ENCODE assay signal across 10 cellular contexts in genomic region chr6:6331393-6331792, GRCh38. TPM values are rescaled to one million over a fixed set of nuclear protein-coding genes. Genes with fewer than 3 reads are reported as not detected.
DNase-seq lines count a peak whose midpoint lies in the region; ATAC-seq and TF ChIP-seq lines count a peak whose summit lies in the region.
"Had no signal": no experiment of that assay in that cellular context is flagged by ENCODE, and none has a peak within 500 bp of the region (broad histone marks: within the 10 kb centered on the region; RNA-seq: fewer than 3 reads in every experiment).

No MANE protein-coding gene starts in this region.

- no peaks in the 10 kb centered on the region for H3K9me3 ChIP-seq in cardiac muscle cell (ENCODE audit: low read depth)
- H3K9me3 ChIP-seq in right cardiac atrium (ENCODE audit: control insufficient read depth, low read length): no peaks in the 10 kb centered on the region
- peaks cover 11% of the 10 kb centered on the region for H3K9me3 ChIP-seq in OCI-LY7 (ENCODE audit: low read length)
- H3K9me3 ChIP-seq: prostate gland, thyroid gland had no signal

- peak overlapping the region; percentile 34; the same call in 1 of the 2 replicates for H2AFZ ChIP-seq in OCI-LY7 (ENCODE audit: low read length)

- H4K20me1 ChIP-seq in OCI-LY7 (ENCODE audit: insufficient read depth, low read length): no peaks in the 10 kb centered on the region

- WGBS in right cardiac atrium: 67% methylated on average over 6 of the region's 6 CpGs

- no peaks in the 10 kb centered on the region for H3K9me2 ChIP-seq in OCI-LY7 (ENCODE audit: insufficient read depth, low read length)

- DNase-seq in cardiac muscle cell (ENCODE audit: low read depth in 1 of 2, low spot score in 1 of 2) (no peak), right cardiac atrium (no peak), OCI-LY7 (ENCODE audit: low spot score) (peak; percentile 96), NCI-H774 (lab: John Stamatoyannopoulos, UW) (no peak), NCI-H2171 treated with DMSO at 0.1 percent for 48 hours (lab: John Stamatoyannopoulos, UW) (no peak), kidney glomerular epithelial cell (lab: John Stamatoyannopoulos, UW) (no peak), NCI-H2107 (lab: John Stamatoyannopoulos, UW) (no peak)
- DNase-seq: thyroid gland had no signal

- no peaks in the 10 kb centered on the region for H3K79me2 ChIP-seq in OCI-LY7 (ENCODE audit: insufficient read depth, low read depth, low read length)

- H3K27ac ChIP-seq in cardiac muscle cell (peak overlapping the region; percentile 35), right cardiac atrium (ENCODE audit: low read length) (no peak overlapping the region), OCI-LY7 (ENCODE audit: low read depth, low read length, poor library complexity, severe bottlenecking) (peak overlapping the region; percentile 97)
- H3K27ac ChIP-seq: prostate gland, thyroid gland had no signal

- intact Hi-C loops in right cardiac atrium (cut with DNase I): no loop called here
- intact Hi-C loops in OCI-LY7 (cut with micrococcal nuclease; ENCODE audit: unreplicated experiment): loop anchor here (1.0 to 5.0 kb wide), 5 partner anchors 61 to 324 kb away; partner anchors contain the start of gene NRN1

- BruUV-seq in OCI-LY7 (replicated peaks; lab: Mats Ljungman, UMichigan): no TSS peak

- ATAC-seq in right cardiac atrium (no peak), HG03060 (IDR thresholded peaks at IDR 0.05; ENCODE audit: low read depth, unreplicated experiment) (peak; percentile 49)

- H3K4me1 ChIP-seq in cardiac muscle cell (ENCODE audit: low read depth) (peaks cover 23% of the 10 kb centered on the region), right cardiac atrium (ENCODE audit: control insufficient read depth, insufficient read depth, low read length) (peaks cover 5% of the 10 kb centered on the region), OCI-LY7 (ENCODE audit: insufficient read depth, low read length, poor library complexity, severe bottlenecking) (peaks cover 73% of the 10 kb centered on the region)
- H3K4me1 ChIP-seq: prostate gland had no signal

- peak overlapping the region; percentile 82 for H3K4me2 ChIP-seq in OCI-LY7 (ENCODE audit: low read length)

- H3K27me3 ChIP-seq in cardiac muscle cell (no peaks in the 10 kb centered on the region), right cardiac atrium (ENCODE audit: control insufficient read depth, insufficient read depth) (no peaks in the 10 kb centered on the region)
- H3K27me3 ChIP-seq: thyroid gland had no signal

- H3K4me3 ChIP-seq in cardiac muscle cell: no peak overlapping the region
- H3K4me3 ChIP-seq in right cardiac atrium (ENCODE audit: low read length): no peak overlapping the region
- H3K4me3 ChIP-seq in OCI-LY7 (ENCODE audit: low read depth, low read length, poor library complexity, severe bottlenecking): peak overlapping the region; percentile 64
- H3K4me3 ChIP-seq: prostate gland, thyroid gland had no signal

- H3K36me3 ChIP-seq in cardiac muscle cell (no peaks in the 10 kb centered on the region), OCI-LY7 (ENCODE audit: insufficient read depth, low read length) (peaks cover 5% of the 10 kb centered on the region; the same call in 1 of the 2 replicates)
- H3K36me3 ChIP-seq: prostate gland, thyroid gland had no signal

- POLR2A ChIA-PET in OCI-LY7 (lab: Charles Lee): interaction anchor here (0.6 to 8.1 kb wide), 3 partner anchors 60 to 77 kb away, joined by 5 to 59 read pairs (median 5); no protein-coding TSS in a partner anchor

- CTCF ChIA-PET in OCI-LY7 (lab: Charles Lee; ENCODE audit: unreplicated experiment): no interaction called here

- TF ChIP-seq CTCF in cardiac muscle cell (IDR thresholded peaks at IDR 0.05; ENCODE audit: low read depth, low read length) (no peak), OCI-LY7 (conservative IDR thresholded peaks at IDR 0.05; ENCODE audit: low read length) (no peak)

RNA-seq across cellular contexts. Expression of gene F13A1, which starts 10.9 kb away (rescaled TPM):
- total RNA-seq in cardiac muscle cell (0.63 and 2.4 TPM in 2 replicates), right cardiac atrium (100 to 1,000 TPM in 2 of 4 donors, 10 to 100 TPM in 2; 77.9 to 140 (median 107) TPM), OCI-LY7 (2022) (0.63 and 1.1 TPM in 2 replicates)
- polyA plus RNA-seq in cardiac muscle cell (1.0 and 1.3 TPM in 2 replicates), right cardiac atrium (9.4 TPM)
- 0.13 TPM in 2 replicates for total RNA-seq in OCI-LY7 (2014; rRNA removed; shearing (Covaris generic))

Comparison
In these comparisons a context has a peak if more than half of its experiments do, and no peak if none do; other contexts are left out.
1. RNA of gene F13A1, which starts 10.9 kb away (total RNA-seq): 77.9 to 140 TPM in right cardiac atrium; 0.63 to 2.4 TPM in cardiac muscle cell and 0.13 to 1.1 TPM in OCI-LY7; every median in the first group is over 10 times any median in the second.